Comparison of ENCODE assay signal across 37 cellular contexts in genomic region chr9:99813739-99814138, GRCh38.
"Had no signal": no experiment of that assay in that cellular context is flagged by ENCODE, and none has a peak within 500 bp of the region (broad histone marks: within the 10 kb centered on the region; RNA-seq: fewer than 3 reads in every experiment).

No MANE protein-coding gene starts in this region.

- H3K27ac Mint-ChIP-seq: activated CD4-positive, alpha-beta memory T cell treated with anti-CD3 and anti-CD28 coated beads for 36 hours; activated CD4-positive, alpha-beta T cell treated with anti-CD3 and anti-CD28 coated beads for 36 hours; activated CD4-positive, alpha-beta T cell treated with anti-CD3 and anti-CD28 coated beads, Interleukin-2, amount 10 ng/mL, durations not matched to agents 24 days and 14 days; activated CD8-positive, alpha-beta memory T cell treated with anti-CD3 and anti-CD28 coated beads, Interleukin-2, amount 10 ng/mL, durations not matched to agents 7 days and 5 days; activated CD8-positive, alpha-beta T cell treated with anti-CD3 and anti-CD28 coated beads, Interleukin-2, amount 10 ng/mL, durations not matched to agents 7 days and 5 days; activated naive CD4-positive, alpha-beta T cell treated with anti-CD3 and anti-CD28 coated beads for 36 hours; activated naive CD4-positive, alpha-beta T cell treated with anti-CD3 and anti-CD28 coated beads, Interleukin-2, amount 50 U/mL, for 24 hours; activated naive CD8-positive, alpha-beta T cell treated with anti-CD3 and anti-CD28 coated beads for 36 hours; activated naive CD8-positive, alpha-beta T cell treated with anti-CD3 and anti-CD28 coated beads, Interleukin-2, amount 50 U/mL, for 24 hours; activated T-helper 1 cell treated with anti-CD3 and anti-CD28 coated beads, Interleukin-12 subunit alpha, Interleukin-12 subunit beta, Interleukin-2, Interleukin-4 antibody, amounts not matched to agents 30 ng/mL and 10 ng/mL and 1 ng/mL, durations not matched to agents 14 hours and 24 hours and 36 hours; activated T-helper 2 cell treated with anti-CD3 and anti-CD28 coated beads, Interferon-gamma antibody, Interleukin-2, Interleukin-4, amounts not matched to agents 10 μg/mL and 5 μg/mL and 100 μg/mL, durations not matched to agents 14 hours and 24 hours and 36 hours; dendritic cell treated with granulocyte-macrophage colony-stimulating factor and Interleukin-4, amounts not matched to agents 40 ng/mL and 50 ng/mL, for 4 days; T-helper 17 cell; T-helper 2 cell treated with Interferon-gamma antibody and Interleukin-4, amounts not matched to agents 5 μg/mL and 100 μg/mL, for 36 hours had no signal

- H3K9me3 ChIP-seq: adrenal gland, body of pancreas, esophagus muscularis mucosa, gastrocnemius medialis had no signal

- H3K4me3 Mint-ChIP-seq: activated CD4-positive, alpha-beta memory T cell treated with anti-CD3 and anti-CD28 coated beads for 36 hours; activated CD4-positive, alpha-beta T cell treated with anti-CD3 and anti-CD28 coated beads for 36 hours; activated CD4-positive, alpha-beta T cell treated with anti-CD3 and anti-CD28 coated beads, Interleukin-2, amount 10 ng/mL, durations not matched to agents 24 days and 14 days; activated CD8-positive, alpha-beta memory T cell treated with anti-CD3 and anti-CD28 coated beads, Interleukin-2, amount 10 ng/mL, durations not matched to agents 7 days and 5 days; activated CD8-positive, alpha-beta T cell treated with anti-CD3 and anti-CD28 coated beads, Interleukin-2, amount 10 ng/mL, durations not matched to agents 7 days and 5 days; activated naive CD4-positive, alpha-beta T cell treated with anti-CD3 and anti-CD28 coated beads for 36 hours; activated naive CD4-positive, alpha-beta T cell treated with anti-CD3 and anti-CD28 coated beads, Interleukin-2, amount 50 U/mL, for 24 hours; activated naive CD8-positive, alpha-beta T cell treated with anti-CD3 and anti-CD28 coated beads for 36 hours; activated naive CD8-positive, alpha-beta T cell treated with anti-CD3 and anti-CD28 coated beads, Interleukin-2, amount 50 U/mL, for 24 hours; activated T-helper 1 cell treated with anti-CD3 and anti-CD28 coated beads, Interleukin-12 subunit alpha, Interleukin-12 subunit beta, Interleukin-2, Interleukin-4 antibody, amounts not matched to agents 30 ng/mL and 10 ng/mL and 1 ng/mL, durations not matched to agents 14 hours and 24 hours and 36 hours; central memory CD8-positive, alpha-beta T cell; dendritic cell treated with granulocyte-macrophage colony-stimulating factor and Interleukin-4, amounts not matched to agents 40 ng/mL and 50 ng/mL, for 4 days; T-helper 17 cell; T-helper 2 cell treated with Interferon-gamma antibody and Interleukin-4, amounts not matched to agents 5 μg/mL and 100 μg/mL, for 36 hours had no signal

- H3K4me3 ChIP-seq: adrenal gland, body of pancreas, cardiac muscle cell, coronary artery, dorsolateral prefrontal cortex, esophagus muscularis mucosa, gastrocnemius medialis had no signal

- H3K27ac ChIP-seq: adrenal gland, body of pancreas, cardiac muscle cell, coronary artery, dorsolateral prefrontal cortex, esophagus muscularis mucosa, foreskin keratinocyte, gastrocnemius medialis, WERI-Rb-1 had no signal

- DNase-seq: activated CD4-positive, alpha-beta memory T cell treated with anti-CD3 and anti-CD28 coated beads for 36 hours; activated CD4-positive, alpha-beta T cell treated with anti-CD3 and anti-CD28 coated beads for 36 hours; activated CD4-positive, alpha-beta T cell treated with anti-CD3 and anti-CD28 coated beads, Interleukin-2, amount 10 ng/mL, durations not matched to agents 24 days and 14 days; activated CD4-positive, CD25-positive, alpha-beta regulatory T cell; activated CD4-positive, CD25-positive, alpha-beta regulatory T cell treated with anti-CD3 and anti-CD28 coated beads, Interleukin-2, amount 50 U/mL, for 72 hours; activated CD8-positive, alpha-beta memory T cell treated with anti-CD3 and anti-CD28 coated beads, Interleukin-2, amount 10 ng/mL, durations not matched to agents 7 days and 5 days; activated CD8-positive, alpha-beta memory T cell treated with anti-CD3 and anti-CD28 coated beads, Interleukin-2, amount 50 U/mL, for 4 hours; activated CD8-positive, alpha-beta T cell treated with anti-CD3 and anti-CD28 coated beads, Interleukin-2, amount 10 ng/mL, durations not matched to agents 7 days and 5 days; activated effector memory CD4-positive, alpha-beta T cell treated with anti-CD3 and anti-CD28 coated beads, Interleukin-2, amount 50 U/mL, for 16 hours; activated naive CD4-positive, alpha-beta T cell treated with anti-CD3 and anti-CD28 coated beads for 36 hours; activated naive CD8-positive, alpha-beta T cell treated with anti-CD3 and anti-CD28 coated beads for 36 hours; activated naive CD8-positive, alpha-beta T cell treated with anti-CD3 and anti-CD28 coated beads, Interleukin-2, amount 50 U/mL, for 24 hours; activated T-cell treated with anti-CD3 and anti-CD28 coated beads, Interleukin-2, amount 50 U/mL, for 1 hour; activated T-cell treated with anti-CD3 and anti-CD28 coated beads, Interleukin-2, amount 50 U/mL, for 48 hours; adrenal gland; amygdala; aorta; body of pancreas; dorsolateral prefrontal cortex; effector memory CD4-positive, alpha-beta T cell; erythroblast; foreskin keratinocyte; gastrocnemius medialis; glutamatergic neuron; T-helper 1 cell; T-helper 17 cell; T1000; WERI-Rb-1 had no signal

- H3K27me3 Mint-ChIP-seq: activated naive CD8-positive, alpha-beta T cell treated with anti-CD3 and anti-CD28 coated beads for 36 hours; central memory CD8-positive, alpha-beta T cell had no signal

- H3K9me3 Mint-ChIP-seq: activated CD4-positive, alpha-beta memory T cell treated with anti-CD3 and anti-CD28 coated beads for 36 hours; activated CD4-positive, alpha-beta T cell treated with anti-CD3 and anti-CD28 coated beads, Interleukin-2, amount 10 ng/mL, durations not matched to agents 24 days and 14 days; activated naive CD4-positive, alpha-beta T cell treated with anti-CD3 and anti-CD28 coated beads for 36 hours; activated naive CD4-positive, alpha-beta T cell treated with anti-CD3 and anti-CD28 coated beads, Interleukin-2, amount 50 U/mL, for 24 hours; activated naive CD8-positive, alpha-beta T cell treated with anti-CD3 and anti-CD28 coated beads for 36 hours; activated naive CD8-positive, alpha-beta T cell treated with anti-CD3 and anti-CD28 coated beads, Interleukin-2, amount 50 U/mL, for 24 hours; activated T-helper 1 cell treated with anti-CD3 and anti-CD28 coated beads, Interleukin-12 subunit alpha, Interleukin-12 subunit beta, Interleukin-2, Interleukin-4 antibody, amounts not matched to agents 30 ng/mL and 10 ng/mL and 1 ng/mL, durations not matched to agents 14 hours and 24 hours and 36 hours; activated T-helper 2 cell treated with anti-CD3 and anti-CD28 coated beads, Interferon-gamma antibody, Interleukin-2, Interleukin-4, amounts not matched to agents 10 μg/mL and 5 μg/mL and 100 μg/mL, durations not matched to agents 14 hours and 24 hours and 36 hours; central memory CD8-positive, alpha-beta T cell; dendritic cell treated with granulocyte-macrophage colony-stimulating factor and Interleukin-4, amounts not matched to agents 40 ng/mL and 50 ng/mL, for 4 days; T-helper 2 cell treated with Interferon-gamma antibody and Interleukin-4, amounts not matched to agents 5 μg/mL and 100 μg/mL, for 36 hours had no signal

- H3K27me3 ChIP-seq: adrenal gland, body of pancreas, cardiac muscle cell, dorsolateral prefrontal cortex, esophagus muscularis mucosa, foreskin keratinocyte, gastrocnemius medialis had no signal

- H3K36me3 ChIP-seq: adrenal gland, cardiac muscle cell, esophagus muscularis mucosa, gastrocnemius medialis, WERI-Rb-1 had no signal

- H3K36me3 Mint-ChIP-seq: activated CD4-positive, alpha-beta memory T cell treated with anti-CD3 and anti-CD28 coated beads for 36 hours had no signal

- ATAC-seq: activated CD4-positive, alpha-beta T cell treated with anti-CD3 and anti-CD28 coated beads for 36 hours; activated CD8-positive, alpha-beta memory T cell treated with anti-CD3 and anti-CD28 coated beads, Interleukin-2, amount 10 ng/mL, durations not matched to agents 7 days and 5 days; activated CD8-positive, alpha-beta T cell treated with anti-CD3 and anti-CD28 coated beads, Interleukin-2, amount 10 ng/mL, durations not matched to agents 7 days and 5 days; activated naive CD8-positive, alpha-beta T cell treated with anti-CD3 and anti-CD28 coated beads, Interleukin-2, amount 50 U/mL, for 24 hours; body of pancreas; foreskin keratinocyte; gastrocnemius medialis; T-helper 17 cell had no signal
